ENCODE assay signal across 8 cellular contexts in genomic region chr10:100986623-100986951, GRCh38. TPM values are rescaled to one million over a fixed set of nuclear protein-coding genes. Genes with fewer than 3 reads are reported as not detected.
DNase-seq lines count a peak whose midpoint lies in the region; ATAC-seq and TF ChIP-seq lines count a peak whose summit lies in the region.

No MANE protein-coding gene starts in this region.

- no peak for TF ChIP-seq POLR2A in body of pancreas (IDR thresholded peaks at IDR 0.05)

- H3K27me3 ChIP-seq in body of pancreas (no peaks in the 10 kb centered on the region), lower lobe of right lung (ENCODE audit: low read depth) (no peaks in the 10 kb centered on the region), upper lobe of right lung (no peaks in the 10 kb centered on the region)

- H3K4me3 ChIP-seq in body of pancreas (peak overlapping the region; percentile 46 to 95), lower lobe of right lung (peak overlapping the region; percentile 93), upper lobe of right lung (peak overlapping the region; percentile 76)

- TF ChIP-seq CTCF in body of pancreas (IDR thresholded peaks at IDR 0.05) (no peak), lower lobe of right lung (IDR thresholded peaks at IDR 0.05) (no peak), upper lobe of right lung (IDR thresholded peaks at IDR 0.05) (no peak)

- H3K9me3 ChIP-seq in body of pancreas, result no peaks in the 10 kb centered on the region
- no peaks in the 10 kb centered on the region for H3K9me3 ChIP-seq in lower lobe of right lung
- H3K9me3 ChIP-seq in upper lobe of right lung, result no peaks in the 10 kb centered on the region

- DNase-seq in activated naive CD4-positive, alpha-beta T cell (lab: John Stamatoyannopoulos, UW), result no peak
- DNase-seq in body of pancreas (no peak), lower lobe of right lung (no peak), upper lobe of right lung (no peak)
- DNase-seq in NK-92 treated with Interleukin-12 subunit alpha and Interleukin-12 subunit beta, amount 100 ng/mL, for 24 hours (lab: John Stamatoyannopoulos, UW), result no peak

- H3K4me3 Mint-ChIP-seq in activated naive CD4-positive, alpha-beta T cell treated with anti-CD3 and anti-CD28 coated beads, Interleukin-2, amount 50 U/mL, for 24 hours, result peak overlapping the region; percentile 92

- H3K4me1 ChIP-seq in body of pancreas (peaks cover 50% of the 10 kb centered on the region), lower lobe of right lung (peaks cover 30% of the 10 kb centered on the region), upper lobe of right lung (peaks cover 21% of the 10 kb centered on the region)

- whole genome bisulfite sequencing in body of pancreas, 2 donors, result 8 to 11% methylated on average over 15 to 17 of the region's 17 CpGs

- H3K27ac Mint-ChIP-seq in activated naive CD4-positive, alpha-beta T cell treated with anti-CD3 and anti-CD28 coated beads, Interleukin-2, amount 50 U/mL, for 24 hours, result peak overlapping the region; percentile 96

- H3K36me3 ChIP-seq in body of pancreas (replicated peaks in 1 of 2; ENCODE audit: insufficient read depth in 1 of 2, low read depth in 2 of 2) (peaks cover 0 to 7% of the 10 kb centered on the region in 2 donors), lower lobe of right lung (peaks cover 53% of the 10 kb centered on the region), upper lobe of right lung (peaks cover 40% of the 10 kb centered on the region)

- H3K27me3 Mint-ChIP-seq in activated naive CD4-positive, alpha-beta T cell treated with anti-CD3 and anti-CD28 coated beads, Interleukin-2, amount 50 U/mL, for 24 hours, result no peaks in the 10 kb centered on the region

- peak; percentile 19 for ATAC-seq in body of pancreas
- peak in 1 of 2 donors; percentile 12 for ATAC-seq in lower lobe of right lung
- ATAC-seq in upper lobe of right lung, result no peak
- ATAC-seq in GM19455 (IDR thresholded peaks at IDR 0.05; ENCODE audit: unreplicated experiment), result no peak
- no peak for ATAC-seq in GM18873 (IDR thresholded peaks at IDR 0.05; ENCODE audit: low FRiP score, unreplicated experiment)

- H3K27ac ChIP-seq in body of pancreas, result peak overlapping the region in 3 of 4 donors; percentile 58 to 88 (median 81)
- H3K27ac ChIP-seq in lower lobe of right lung, result peak overlapping the region; percentile 80
- H3K27ac ChIP-seq in upper lobe of right lung, result peak overlapping the region; percentile 71

- H3K36me3 Mint-ChIP-seq in activated naive CD4-positive, alpha-beta T cell treated with anti-CD3 and anti-CD28 coated beads, Interleukin-2, amount 50 U/mL, for 24 hours, result peaks cover 21% of the 10 kb centered on the region

- intact Hi-C loops in body of pancreas (cut with DNase I), result no loop called here
- intact Hi-C loops in lower lobe of right lung (cut with DNase I), result no loop called here
- intact Hi-C loops in upper lobe of right lung (cut with DNase I), result no loop called here

- H3K9me3 Mint-ChIP-seq in activated naive CD4-positive, alpha-beta T cell treated with anti-CD3 and anti-CD28 coated beads, Interleukin-2, amount 50 U/mL, for 24 hours, result no peaks in the 10 kb centered on the region

- H3K4me1 Mint-ChIP-seq in activated naive CD4-positive, alpha-beta T cell treated with anti-CD3 and anti-CD28 coated beads, Interleukin-2, amount 50 U/mL, for 24 hours, result peaks cover 41% of the 10 kb centered on the region

RNA-seq across cellular contexts. Expression of gene MRPL43, which starts 0.7 kb away (rescaled TPM):
- total RNA-seq in body of pancreas (10 to 100 TPM; 53.7 to 90.5 TPM), lower lobe of right lung (59.7 TPM), upper lobe of right lung (60.5 TPM)

RNA-seq across cellular contexts. Expression of gene TWNK, which starts 0.8 kb away (rescaled TPM):
- 1 to 10 TPM; 1.8 to 2.3 TPM for total RNA-seq in body of pancreas
- total RNA-seq in lower lobe of right lung, result 5.8 TPM
- 6.5 TPM for total RNA-seq in upper lobe of right lung

RNA-seq across cellular contexts. Expression of gene LZTS2, which starts 13.0 kb away (rescaled TPM):
- total RNA-seq in body of pancreas (10 to 100 TPM; 29.7 to 38.4 TPM), lower lobe of right lung (52.6 TPM), upper lobe of right lung (50.0 TPM)

RNA-seq across cellular contexts. Expression of gene SEMA4G, which starts 17.3 kb away (rescaled TPM):
- 10 to 100 TPM; 10.5 to 12.5 TPM for total RNA-seq in body of pancreas
- 5.1 TPM for total RNA-seq in lower lobe of right lung
- total RNA-seq in upper lobe of right lung, result 6.7 TPM

RNA-seq across cellular contexts. Expression of gene PDZD7, which starts 44.3 kb away (rescaled TPM):
- total RNA-seq in body of pancreas (under 1 TPM; 0.52 to 0.66 TPM), lower lobe of right lung (1.6 TPM), upper lobe of right lung (1.6 TPM)
